1 cellular context compared by ENCODE assay signal in genomic region chr3:23183731-23184130, GRCh38.
TF ChIP-seq lines count a peak whose summit lies in the region.

No MANE protein-coding gene starts in this region.

TF ChIP-seq in H1, 55 proteins besides CTCF, POLR2A, EP300 and RAD21 (continued from another document):
- TF ChIP-seq PHF8 (conservative IDR thresholded peaks at IDR 0.05; ENCODE audit: low read depth, low read length) (no peak), JUN (IDR thresholded peaks at IDR 0.05; ENCODE audit: low read depth, low read length) (no peak), TEAD4 (IDR thresholded peaks at IDR 0.05; ENCODE audit: low read depth, low read length) (peak; percentile 97), SP1 (IDR thresholded peaks at IDR 0.05; ENCODE audit: low read depth, low read length) (0 out of 2 replicates have a peak, but pooled peaks have one; percentile 33), TCF12 (IDR thresholded peaks at IDR 0.05; ENCODE audit: low read depth, low read length) (0 out of 2 replicates have a peak, but pooled peaks have one; percentile 37)
- TF ChIP-seq, protein P1, sequence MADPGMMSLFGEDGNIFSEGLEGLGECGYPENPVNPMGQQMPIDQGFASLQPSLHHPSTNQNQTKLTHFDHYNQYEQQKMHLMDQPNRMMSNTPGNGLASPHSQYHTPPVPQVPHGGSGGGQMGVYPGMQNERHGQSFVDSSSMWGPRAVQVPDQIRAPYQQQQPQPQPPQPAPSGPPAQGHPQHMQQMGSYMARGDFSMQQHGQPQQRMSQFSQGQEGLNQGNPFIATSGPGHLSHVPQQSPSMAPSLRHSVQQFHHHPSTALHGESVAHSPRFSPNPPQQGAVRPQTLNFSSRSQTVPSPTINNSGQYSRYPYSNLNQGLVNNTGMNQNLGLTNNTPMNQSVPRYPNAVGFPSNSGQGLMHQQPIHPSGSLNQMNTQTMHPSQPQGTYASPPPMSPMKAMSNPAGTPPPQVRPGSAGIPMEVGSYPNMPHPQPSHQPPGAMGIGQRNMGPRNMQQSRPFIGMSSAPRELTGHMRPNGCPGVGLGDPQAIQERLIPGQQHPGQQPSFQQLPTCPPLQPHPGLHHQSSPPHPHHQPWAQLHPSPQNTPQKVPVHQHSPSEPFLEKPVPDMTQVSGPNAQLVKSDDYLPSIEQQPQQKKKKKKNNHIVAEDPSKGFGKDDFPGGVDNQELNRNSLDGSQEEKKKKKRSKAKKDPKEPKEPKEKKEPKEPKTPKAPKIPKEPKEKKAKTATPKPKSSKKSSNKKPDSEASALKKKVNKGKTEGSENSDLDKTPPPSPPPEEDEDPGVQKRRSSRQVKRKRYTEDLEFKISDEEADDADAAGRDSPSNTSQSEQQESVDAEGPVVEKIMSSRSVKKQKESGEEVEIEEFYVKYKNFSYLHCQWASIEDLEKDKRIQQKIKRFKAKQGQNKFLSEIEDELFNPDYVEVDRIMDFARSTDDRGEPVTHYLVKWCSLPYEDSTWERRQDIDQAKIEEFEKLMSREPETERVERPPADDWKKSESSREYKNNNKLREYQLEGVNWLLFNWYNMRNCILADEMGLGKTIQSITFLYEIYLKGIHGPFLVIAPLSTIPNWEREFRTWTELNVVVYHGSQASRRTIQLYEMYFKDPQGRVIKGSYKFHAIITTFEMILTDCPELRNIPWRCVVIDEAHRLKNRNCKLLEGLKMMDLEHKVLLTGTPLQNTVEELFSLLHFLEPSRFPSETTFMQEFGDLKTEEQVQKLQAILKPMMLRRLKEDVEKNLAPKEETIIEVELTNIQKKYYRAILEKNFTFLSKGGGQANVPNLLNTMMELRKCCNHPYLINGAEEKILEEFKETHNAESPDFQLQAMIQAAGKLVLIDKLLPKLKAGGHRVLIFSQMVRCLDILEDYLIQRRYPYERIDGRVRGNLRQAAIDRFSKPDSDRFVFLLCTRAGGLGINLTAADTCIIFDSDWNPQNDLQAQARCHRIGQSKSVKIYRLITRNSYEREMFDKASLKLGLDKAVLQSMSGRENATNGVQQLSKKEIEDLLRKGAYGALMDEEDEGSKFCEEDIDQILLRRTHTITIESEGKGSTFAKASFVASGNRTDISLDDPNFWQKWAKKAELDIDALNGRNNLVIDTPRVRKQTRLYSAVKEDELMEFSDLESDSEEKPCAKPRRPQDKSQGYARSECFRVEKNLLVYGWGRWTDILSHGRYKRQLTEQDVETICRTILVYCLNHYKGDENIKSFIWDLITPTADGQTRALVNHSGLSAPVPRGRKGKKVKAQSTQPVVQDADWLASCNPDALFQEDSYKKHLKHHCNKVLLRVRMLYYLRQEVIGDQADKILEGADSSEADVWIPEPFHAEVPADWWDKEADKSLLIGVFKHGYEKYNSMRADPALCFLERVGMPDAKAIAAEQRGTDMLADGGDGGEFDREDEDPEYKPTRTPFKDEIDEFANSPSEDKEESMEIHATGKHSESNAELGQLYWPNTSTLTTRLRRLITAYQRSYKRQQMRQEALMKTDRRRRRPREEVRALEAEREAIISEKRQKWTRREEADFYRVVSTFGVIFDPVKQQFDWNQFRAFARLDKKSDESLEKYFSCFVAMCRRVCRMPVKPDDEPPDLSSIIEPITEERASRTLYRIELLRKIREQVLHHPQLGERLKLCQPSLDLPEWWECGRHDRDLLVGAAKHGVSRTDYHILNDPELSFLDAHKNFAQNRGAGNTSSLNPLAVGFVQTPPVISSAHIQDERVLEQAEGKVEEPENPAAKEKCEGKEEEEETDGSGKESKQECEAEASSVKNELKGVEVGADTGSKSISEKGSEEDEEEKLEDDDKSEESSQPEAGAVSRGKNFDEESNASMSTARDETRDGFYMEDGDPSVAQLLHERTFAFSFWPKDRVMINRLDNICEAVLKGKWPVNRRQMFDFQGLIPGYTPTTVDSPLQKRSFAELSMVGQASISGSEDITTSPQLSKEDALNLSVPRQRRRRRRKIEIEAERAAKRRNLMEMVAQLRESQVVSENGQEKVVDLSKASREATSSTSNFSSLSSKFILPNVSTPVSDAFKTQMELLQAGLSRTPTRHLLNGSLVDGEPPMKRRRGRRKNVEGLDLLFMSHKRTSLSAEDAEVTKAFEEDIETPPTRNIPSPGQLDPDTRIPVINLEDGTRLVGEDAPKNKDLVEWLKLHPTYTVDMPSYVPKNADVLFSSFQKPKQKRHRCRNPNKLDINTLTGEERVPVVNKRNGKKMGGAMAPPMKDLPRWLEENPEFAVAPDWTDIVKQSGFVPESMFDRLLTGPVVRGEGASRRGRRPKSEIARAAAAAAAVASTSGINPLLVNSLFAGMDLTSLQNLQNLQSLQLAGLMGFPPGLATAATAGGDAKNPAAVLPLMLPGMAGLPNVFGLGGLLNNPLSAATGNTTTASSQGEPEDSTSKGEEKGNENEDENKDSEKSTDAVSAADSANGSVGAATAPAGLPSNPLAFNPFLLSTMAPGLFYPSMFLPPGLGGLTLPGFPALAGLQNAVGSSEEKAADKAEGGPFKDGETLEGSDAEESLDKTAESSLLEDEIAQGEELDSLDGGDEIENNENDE (IDR thresholded peaks at IDR 0.05; ENCODE audit: insufficient replicate concordance, low read length), result peak; percentile 28
